8 cellular contexts compared by ENCODE assay signal in the genomic region with DNA sequence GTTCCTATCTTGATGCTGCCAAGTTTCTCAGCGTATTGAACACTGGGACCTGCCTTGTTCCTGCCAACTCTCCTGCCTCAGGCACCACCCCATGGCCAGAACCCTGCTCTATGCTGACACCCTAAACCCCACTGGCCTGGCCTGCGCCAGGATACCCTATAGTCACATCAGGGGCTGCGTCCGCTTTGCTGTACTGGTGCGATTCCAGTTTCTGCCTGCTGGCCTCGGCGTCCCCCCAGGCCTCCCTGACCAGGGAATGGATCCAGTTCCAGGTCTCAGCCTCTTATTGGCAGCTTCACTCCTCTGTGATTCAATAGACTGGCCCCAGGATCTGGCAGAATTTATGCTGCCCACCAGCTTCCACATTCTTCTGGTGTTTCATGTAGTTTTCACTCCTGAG. TPM values are rescaled to one million over a fixed set of nuclear protein-coding genes. Genes with fewer than 3 reads are reported as not detected.
"Had no signal": no experiment of that assay in that cellular context is flagged by ENCODE, and none has a peak within 500 bp of the region (broad histone marks: within the 10 kb centered on the region; RNA-seq: fewer than 3 reads in every experiment).

No MANE protein-coding gene starts in this region.

- H3K27ac ChIP-seq: GM23248 had no signal

- H3K9me3 Mint-ChIP-seq: HFFc6 had no signal

- H3K27ac Mint-ChIP-seq: HFFc6 had no signal

- DNase-seq: GM23248, HFFc6, IMR-90, KG1 had no signal

- H3K9me3 ChIP-seq: HAP-1 had no signal

- ATAC-seq: HCT116, K562 had no signal

- H3K36me3 ChIP-seq: HAP-1 had no signal

- H2AFZ ChIP-seq: GM23248 had no signal

- H3K4me3 Mint-ChIP-seq: HFFc6 had no signal

- H3K9ac ChIP-seq: GM23248 had no signal

- H3K4me3 ChIP-seq: GM23248, HAP-1, K562 had no signal

RNA-seq across cellular contexts. Expression of gene GPR6, which starts 55.0 kb away (rescaled TPM):
- total RNA-seq: GM23248, HFFc6, HT-29, IMR-90, K562 had no signal
- polyA plus RNA-seq: GM23248, IMR-90, K562 had no signal
